ENCODE assay signal across 17 cellular contexts in the genomic region with DNA sequence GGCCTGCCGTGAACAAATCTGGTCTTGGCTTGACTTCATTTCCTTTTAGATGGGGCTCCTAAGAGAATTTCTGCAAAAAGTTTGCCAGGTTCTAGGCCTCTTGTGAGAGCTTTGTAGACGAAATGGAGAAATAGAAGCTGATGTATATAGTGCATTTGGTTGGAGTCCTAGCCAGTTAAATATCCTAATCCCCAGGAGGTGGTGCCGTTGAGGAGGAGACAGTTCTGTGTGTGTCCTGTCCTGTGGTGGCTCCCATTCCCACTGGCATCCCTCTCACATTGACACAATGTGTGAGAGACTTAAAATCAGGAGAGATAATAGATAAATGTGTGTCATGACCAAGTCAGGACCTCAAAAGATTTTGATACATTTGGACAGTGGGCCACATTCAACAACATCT. TPM values are rescaled to one million over a fixed set of nuclear protein-coding genes. Genes with fewer than 3 reads are reported as not detected.
"Had no signal": no experiment of that assay in that cellular context is flagged by ENCODE, and none has a peak within 500 bp of the region (broad histone marks: within the 10 kb centered on the region; RNA-seq: fewer than 3 reads in every experiment).

No MANE protein-coding gene starts in this region.

- ATAC-seq: activated CD8-positive, alpha-beta memory T cell treated with anti-CD3 and anti-CD28 coated beads, Interleukin-2, amount 10 ng/mL, durations not matched to agents 7 days and 5 days; left lung; stimulated activated naive B cell treated with anti-CD40 and anti-IgM and Interleukin-4, amounts not matched to agents 10 μg/mL and 1 μg/mL and 100 μg/mL, for 72 hours; upper lobe of right lung had no signal

- H3K27me3 Mint-ChIP-seq: activated CD4-positive, alpha-beta memory T cell treated with anti-CD3 and anti-CD28 coated beads, Interleukin-2, amount 10 ng/mL, durations not matched to agents 7 days and 5 days; activated CD8-positive, alpha-beta memory T cell treated with anti-CD3 and anti-CD28 coated beads, Interleukin-2, amount 10 ng/mL, durations not matched to agents 7 days and 5 days; stimulated activated naive B cell treated with anti-CD40 and anti-IgM and Interleukin-4, amounts not matched to agents 10 μg/mL and 1 μg/mL and 100 μg/mL, for 72 hours had no signal

- H3K4me1 Mint-ChIP-seq: activated CD4-positive, alpha-beta memory T cell treated with anti-CD3 and anti-CD28 coated beads, Interleukin-2, amount 10 ng/mL, durations not matched to agents 7 days and 5 days; activated CD8-positive, alpha-beta memory T cell treated with anti-CD3 and anti-CD28 coated beads, Interleukin-2, amount 10 ng/mL, durations not matched to agents 7 days and 5 days had no signal

- H3K9me3 Mint-ChIP-seq: activated CD4-positive, alpha-beta memory T cell treated with anti-CD3 and anti-CD28 coated beads, Interleukin-2, amount 10 ng/mL, durations not matched to agents 7 days and 5 days had no signal

- H3K36me3 Mint-ChIP-seq: activated CD8-positive, alpha-beta memory T cell treated with anti-CD3 and anti-CD28 coated beads, Interleukin-2, amount 10 ng/mL, durations not matched to agents 7 days and 5 days; activated naive CD8-positive, alpha-beta T cell had no signal

- DNase-seq: activated CD4-positive, alpha-beta memory T cell treated with anti-CD3 and anti-CD28 coated beads, Interleukin-2, amount 10 ng/mL, durations not matched to agents 7 days and 5 days; activated CD4-positive, alpha-beta T cell treated with anti-CD3 and anti-CD28 coated beads for 48 hours; activated CD4-positive, CD25-positive, alpha-beta regulatory T cell; activated CD8-positive, alpha-beta memory T cell treated with anti-CD3 and anti-CD28 coated beads, Interleukin-2, amount 10 ng/mL, durations not matched to agents 7 days and 5 days; dermis blood vessel endothelial cell; effector memory CD4-positive, alpha-beta T cell; foreskin fibroblast; hypothalamus; left lung; nephron progenitor cell; occipital lobe; posterior cingulate gyrus; stimulated activated naive B cell treated with anti-CD40 and anti-IgM and Interleukin-4, amounts not matched to agents 10 μg/mL and 1 μg/mL and 100 μg/mL, for 72 hours; T-helper 9 cell; upper lobe of right lung had no signal

- H3K36me3 ChIP-seq: left lung, thoracic aorta, upper lobe of right lung had no signal

- H3K4me1 ChIP-seq: left lung, upper lobe of right lung had no signal

- H3K9me3 ChIP-seq: left lung, thoracic aorta, upper lobe of right lung had no signal

- H3K27ac ChIP-seq: left lung, thoracic aorta, upper lobe of right lung had no signal

- H3K4me3 Mint-ChIP-seq: activated CD4-positive, alpha-beta memory T cell treated with anti-CD3 and anti-CD28 coated beads, Interleukin-2, amount 10 ng/mL, durations not matched to agents 7 days and 5 days; activated CD8-positive, alpha-beta memory T cell treated with anti-CD3 and anti-CD28 coated beads, Interleukin-2, amount 10 ng/mL, durations not matched to agents 7 days and 5 days; activated naive CD8-positive, alpha-beta T cell; nephron progenitor cell; stimulated activated naive B cell treated with anti-CD40 and anti-IgM and Interleukin-4, amounts not matched to agents 10 μg/mL and 1 μg/mL and 100 μg/mL, for 72 hours had no signal

- H3K4me3 ChIP-seq: left lung, thoracic aorta, upper lobe of right lung had no signal

- H3K27ac Mint-ChIP-seq: activated CD4-positive, alpha-beta memory T cell treated with anti-CD3 and anti-CD28 coated beads, Interleukin-2, amount 10 ng/mL, durations not matched to agents 7 days and 5 days; activated CD8-positive, alpha-beta memory T cell treated with anti-CD3 and anti-CD28 coated beads, Interleukin-2, amount 10 ng/mL, durations not matched to agents 7 days and 5 days; activated naive CD8-positive, alpha-beta T cell; nephron progenitor cell had no signal

- H3K27me3 ChIP-seq: left lung, upper lobe of right lung had no signal

RNA-seq across cellular contexts. Expression of gene DNER, which starts 34.6 kb away (rescaled TPM):
- total RNA-seq: activated CD4-positive, alpha-beta memory T cell treated with anti-CD3 and anti-CD28 coated beads, Interleukin-2, amount 10 ng/mL, durations not matched to agents 7 days and 5 days; activated CD8-positive, alpha-beta memory T cell treated with anti-CD3 and anti-CD28 coated beads, Interleukin-2, amount 10 ng/mL, durations not matched to agents 7 days and 5 days; dermis blood vessel endothelial cell had no signal
